ENCODE assay signal across 8 cellular contexts in genomic region chr9:127930298-127931091, GRCh38. TPM values are rescaled to one million over a fixed set of nuclear protein-coding genes. Genes with fewer than 3 reads are reported as not detected.
DNase-seq lines count a peak whose midpoint lies in the region; ATAC-seq and TF ChIP-seq lines count a peak whose summit lies in the region.

PIP5KL1 (minus strand) TSS chr9:127930777; CDS start chr9:127930752, 25 bp downstream.

- peak within 1 kb of the TSS; percentile 83 for H3K18ac ChIP-seq in neuronal stem cell (ENCODE audit: low read length)

- H3K14ac ChIP-seq in neuronal stem cell (ENCODE audit: low read length): peak within 1 kb of the TSS; percentile 63

- no peaks in the 10 kb centered on the region for H3K9me3 Mint-ChIP-seq in activated naive CD4-positive, alpha-beta T cell treated with anti-CD3 and anti-CD28 coated beads, Interleukin-2, amount 50 U/mL, for 72 hours

- H2AFZ ChIP-seq in neuronal stem cell (ENCODE audit: low read length): peak within 1 kb of the TSS; percentile 97

- peak within 1 kb of the TSS; percentile 74 for H2AK5ac ChIP-seq in neuronal stem cell (ENCODE audit: low read depth, low read length)

- TF ChIP-seq CTCF in tibial artery (IDR thresholded peaks at IDR 0.05): no peak

- no peak within 1 kb of the TSS for H2BK120ac ChIP-seq in neuronal stem cell (ENCODE audit: low read depth, low read length)

- DNase-seq in DMS79 treated with DMSO at 0.1 percent for 48 hours (lab: John Stamatoyannopoulos, UW) (peak; percentile 57), SHP77 treated with DMSO at 0.1 percent for 48 hours (lab: John Stamatoyannopoulos, UW) (peak; percentile 63), globus pallidus (ENCODE audit: low spot score) (peak; percentile 81), neuronal stem cell (ENCODE audit: low spot score) (peak; percentile 85), tibial artery (peak; percentile 76 to 83)
- DNase-seq in activated naive CD4-positive, alpha-beta T cell treated with anti-CD3 and anti-CD28 coated beads, Interleukin-2, amount 50 U/mL, for 72 hours (ENCODE audit: low spot score in 2 of 2): peak; percentile 74 to 80

- intact Hi-C loops in tibial artery (cut with DNase I; ENCODE audit: low total_unique reads): no loop called here

- H4K8ac ChIP-seq in neuronal stem cell (ENCODE audit: low read depth, low read length): no peak within 1 kb of the TSS

- H3K27ac ChIP-seq in HUES48 (ENCODE audit: low read depth, low read length) (peak within 1 kb of the TSS; percentile 64), neuronal stem cell (replicated peaks; ENCODE audit: low read length) (no peak within 1 kb of the TSS), tibial artery (no peak within 1 kb of the TSS)

- H3K27me3 ChIP-seq in HUES48 (ENCODE audit: control insufficient read depth, insufficient read depth, low read length): peaks cover 17% of the 10 kb centered on the region
- H3K27me3 ChIP-seq in neuronal stem cell (ENCODE audit: control insufficient read depth in 3 of 3, insufficient read depth in 3 of 3, low read depth in 1 of 3, low read length in 3 of 3): peaks cover 2 to 43% (median 34%) of the 10 kb centered on the region in 3 experiments
- H3K27me3 ChIP-seq in tibial artery: peaks cover 0 to 45% of the 10 kb centered on the region in 2 donors

- H3K4me1 ChIP-seq in HUES48 (ENCODE audit: control insufficient read depth, insufficient read depth, low read length) (peaks cover 26% of the 10 kb centered on the region), neuronal stem cell (ENCODE audit: control insufficient read depth in 2 of 2, insufficient read depth in 1 of 2, low read depth in 1 of 2, low read length in 2 of 2) (peaks cover 15 to 23% of the 10 kb centered on the region in 2 donors), tibial artery (peaks cover 0 to 39% (median 34%) of the 10 kb centered on the region in 4 donors)

- H3K9ac ChIP-seq in HUES48 (ENCODE audit: low read depth, low read length): no peak within 1 kb of the TSS
- peak within 1 kb of the TSS; percentile 30 for H3K9ac ChIP-seq in neuronal stem cell (ENCODE audit: low read depth, low read length, poor library complexity)

- H3K36me3 ChIP-seq in HUES48 (ENCODE audit: control insufficient read depth, insufficient read depth, low read length): peaks cover 4% of the 10 kb centered on the region; the same call in 1 of the 2 replicates
- peaks cover 2 to 11% of the 10 kb centered on the region in 2 donors for H3K36me3 ChIP-seq in neuronal stem cell (replicated peaks in 1 of 2; ENCODE audit: control insufficient read depth in 2 of 2, insufficient read depth in 2 of 2, low read length in 2 of 2)
- H3K36me3 ChIP-seq in tibial artery: peaks cover 0 to 9% (median 8%) of the 10 kb centered on the region in 3 donors

- peak within 1 kb of the TSS; percentile 80 for H3K4me2 ChIP-seq in neuronal stem cell (ENCODE audit: insufficient read depth, low read length, poor library complexity, severe bottlenecking)

- H2BK15ac ChIP-seq in neuronal stem cell (ENCODE audit: low read length): peak within 1 kb of the TSS; percentile 73

- H3K4ac ChIP-seq in neuronal stem cell (ENCODE audit: low read length): no peak within 1 kb of the TSS

- H2BK5ac ChIP-seq in neuronal stem cell (ENCODE audit: low read length): no peak within 1 kb of the TSS

- H3K9me3 ChIP-seq in HUES48 (ENCODE audit: control insufficient read depth, insufficient read depth, low read length) (no peaks in the 10 kb centered on the region), neuronal stem cell (replicated peaks in 1 of 2; ENCODE audit: control insufficient read depth in 2 of 2, insufficient read depth in 1 of 2, low read depth in 1 of 2, low read length in 2 of 2) (no peaks in the 10 kb centered on the region), tibial artery (no peaks in the 10 kb centered on the region)

- WGBS in neuronal stem cell (ENCODE audit: extremely low coverage in 2 of 2, insufficient read length in 2 of 2, insufficient replicate concordance in 1 of 2), 2 donors: no CpG with 5 or more reads among the region's 68 CpGs

- no peaks in the 10 kb centered on the region for H3K36me3 Mint-ChIP-seq in activated naive CD4-positive, alpha-beta T cell treated with anti-CD3 and anti-CD28 coated beads, Interleukin-2, amount 50 U/mL, for 72 hours

- ATAC-seq in GM21526 (IDR thresholded peaks at IDR 0.05; ENCODE audit: low FRiP score, unreplicated experiment): peak; percentile 46
- ATAC-seq in activated naive CD4-positive, alpha-beta T cell treated with anti-CD3 and anti-CD28 coated beads, Interleukin-2, amount 50 U/mL, for 72 hours: peak; percentile 72 to 74

- H3K4me3 ChIP-seq in HUES48 (ENCODE audit: low read depth, low read length) (peak within 1 kb of the TSS; percentile 62), neuronal stem cell (ENCODE audit: low read length in 2 of 2) (peak within 1 kb of the TSS; percentile 60 to 84), tibial artery (peak within 1 kb of the TSS; percentile 42 to 64)

- no peak within 1 kb of the TSS for H4K91ac ChIP-seq in neuronal stem cell (ENCODE audit: low read depth, low read length, poor library complexity)

- H3K79me1 ChIP-seq in neuronal stem cell (ENCODE audit: low read depth, low read length): peaks cover 3% of the 10 kb centered on the region

- H3K23ac ChIP-seq in neuronal stem cell (ENCODE audit: low read depth, low read length, poor library complexity): peak within 1 kb of the TSS; percentile 57

- H2BK12ac ChIP-seq in neuronal stem cell (ENCODE audit: low read length): peak within 1 kb of the TSS; percentile 75

- H3K27ac Mint-ChIP-seq in activated naive CD4-positive, alpha-beta T cell treated with anti-CD3 and anti-CD28 coated beads, Interleukin-2, amount 50 U/mL, for 72 hours: peak within 1 kb of the TSS; percentile 28 to 74

RNA-seq across cellular contexts. Expression of gene PIP5KL1, which starts in this region (rescaled TPM):
- 1 to 10 TPM; 4.0 to 6.8 TPM for total RNA-seq in activated naive CD4-positive, alpha-beta T cell treated with anti-CD3 and anti-CD28 coated beads, Interleukin-2, amount 50 U/mL, for 72 hours
- polyA plus RNA-seq in neuronal stem cell (2013, experiment 1 of 2): 2.4 TPM
- 2.5 TPM for polyA plus RNA-seq in neuronal stem cell (2013, experiment 2 of 2)
